ENCODE assay signal across 14 cellular contexts in genomic region chr9:23663536-23663935, GRCh38.
DNase-seq lines count a peak whose midpoint lies in the region; FAIRE-seq and TF ChIP-seq lines count a peak whose summit lies in the region.
"Had no signal": no experiment of that assay in that cellular context is flagged by ENCODE, and none has a peak within 500 bp of the region (broad histone marks: within the 10 kb centered on the region; RNA-seq: fewer than 3 reads in every experiment).

No MANE protein-coding gene starts in this region.

- H3K9me3 ChIP-seq in SK-N-SH (no peaks in the 10 kb centered on the region), prostate gland (no peaks in the 10 kb centered on the region)

- no peaks in the 10 kb centered on the region for H4K20me1 ChIP-seq in SK-N-SH (ENCODE audit: insufficient read depth)

- TF ChIP-seq RAD21 in SK-N-SH (IDR thresholded peaks at IDR 0.05; ENCODE audit: low read length) = no peak

- intact Hi-C loops in prostate gland (cut with DNase I) = loop anchor here (10.0 kb wide), 1 partner anchor 139 kb away; no protein-coding TSS in a partner anchor

- TF ChIP-seq CTCF in SK-N-SH (IDR thresholded peaks at IDR 0.05) (no peak), prostate gland (IDR thresholded peaks at IDR 0.05) (no peak)

- no peaks in the 10 kb centered on the region for H3K9me2 ChIP-seq in SK-N-SH

- H3K4me3 ChIP-seq in SK-N-SH (ENCODE audit: low read depth in 2 of 2, low read length in 1 of 2) = no peak overlapping the region
- no peak overlapping the region for H3K4me3 ChIP-seq in prostate gland
- H3K4me3 ChIP-seq: K562 had no signal

- TF ChIP-seq POLR2A in prostate gland (IDR thresholded peaks at IDR 0.05) = no peak
- no peak for TF ChIP-seq POLR2A in GM12892 (IDR thresholded peaks at IDR 0.05; ENCODE audit: low read depth, low read length)

- POLR2A ChIA-PET in SK-N-SH (lab: Yijun Ruan, JAX) = no interaction called here

- no peak overlapping the region for H2AFZ ChIP-seq in SK-N-SH (ENCODE audit: low read depth)

- no peak for FAIRE-seq in GM12892 (lab: Jason Lieb, UNC)
- FAIRE-seq: K562 had no signal

- H3K4me1 ChIP-seq in SK-N-SH (ENCODE audit: control insufficient read depth in 1 of 2, insufficient read depth in 2 of 2, low read depth in 1 of 2, low read length in 1 of 2) (peaks cover 0 to 3% of the 10 kb centered on the region in 2 experiments; a peak in 2 of 4 replicates), prostate gland (replicated peaks) (no peaks in the 10 kb centered on the region)

- WGBS in SK-N-SH (ENCODE audit: low lambda C conversion rate) = 29% methylated on average over 6 of the region's 6 CpGs
- WGBS in prostate gland = 35% methylated on average over 6 of the region's 6 CpGs

- no peaks in the 10 kb centered on the region for H3K79me2 ChIP-seq in SK-N-SH (ENCODE audit: insufficient read depth)

- no peaks in the 10 kb centered on the region for H3K36me3 ChIP-seq in SK-N-SH (replicated peaks in 1 of 2; ENCODE audit: control insufficient read depth in 1 of 2, insufficient read depth in 2 of 2, low read length in 1 of 2)
- no peaks in the 10 kb centered on the region for H3K36me3 ChIP-seq in prostate gland

- no peak overlapping the region for H3K9ac ChIP-seq in SK-N-SH

- CTCF ChIA-PET in SK-N-SH (lab: Yijun Ruan, JAX) = interaction anchor here (0.8 kb wide), 1 partner anchor 8 kb away, joined by 4 read pairs; no protein-coding TSS in a partner anchor

- H3K27me3 ChIP-seq in SK-N-SH (ENCODE audit: insufficient read depth) = no peaks in the 10 kb centered on the region
- H3K27me3 ChIP-seq in prostate gland (replicated peaks; ENCODE audit: insufficient read depth) = no peaks in the 10 kb centered on the region

- H3K4me2 ChIP-seq in SK-N-SH = no peak overlapping the region

- peak in 1 of 2 experiments; percentile 52; a peak in 2 of 4 replicates for TF ChIP-seq EP300 in SK-N-SH (IDR thresholded peaks at IDR 0.05; ENCODE audit: borderline replicate concordance in 1 of 2, low read depth in 1 of 2, low read length in 1 of 2)

- peak; percentile 63 for DNase-seq in HT-29 (ENCODE audit: low spot score)
- DNase-seq in SK-N-SH = peak; percentile 27
- peak; percentile 12 for DNase-seq in epithelial cell of prostate (ENCODE audit: low read depth, low spot score)
- peak; percentile 81 for DNase-seq in prostate gland (ENCODE audit: low spot score)
- no peak for DNase-seq in HK-2 (ENCODE audit: unreplicated experiment)
- no peak for DNase-seq in activated naive CD4-positive, alpha-beta T cell (lab: John Stamatoyannopoulos, UW)
- no peak for DNase-seq in CD1c-positive myeloid dendritic cell (ENCODE audit: extremely low spot score)
- DNase-seq in GM12892 (ENCODE audit: insufficient read length) = no peak
- DNase-seq: HCEC 1CT, NCI-H1930, NCI-H2171, NCI-H774, Right ventricle myocardium superior had no signal

- H3F3A ChIP-seq in SK-N-SH (replicated peaks; ENCODE audit: insufficient read depth) = no peaks in the 10 kb centered on the region

- H3K27ac ChIP-seq in SK-N-SH (ENCODE audit: low read depth in 2 of 2, low read length in 1 of 2) (no peak overlapping the region; a peak in 1 of 4 replicates), epithelial cell of prostate (peak overlapping the region; percentile 59), prostate gland (no peak overlapping the region)

TF ChIP-seq in SK-N-SH, 30 proteins besides CTCF, POLR2A, EP300 and RAD21:
- peak; percentile 36; the same call in 1 of the 2 replicates for TF ChIP-seq TCF12 (IDR thresholded peaks at IDR 0.05)
- TF ChIP-seq ELF1 (IDR thresholded peaks at IDR 0.05) = no peak
TF ChIP-seq in SK-N-SH: peak in this region for 1.

Comparison
In these comparisons a context has a peak if more than half of its experiments do, and no peak if none do; other contexts are left out.
1. DNase-seq: peak in HT-29 (single experiment), SK-N-SH (single experiment), epithelial cell of prostate (single experiment) and prostate gland (single experiment); none in HK-2 (single experiment), activated naive CD4-positive, alpha-beta T cell (0 of 4), CD1c-positive myeloid dendritic cell (single experiment) and GM12892 (single experiment).